8 cellular contexts compared by ENCODE assay signal in genomic region chr1:205354259-205354904, GRCh38. TPM values are rescaled to one million over a fixed set of nuclear protein-coding genes. Genes with fewer than 3 reads are reported as not detected.
DNase-seq lines count a peak whose midpoint lies in the region; TF ChIP-seq lines count a peak whose summit lies in the region.

No MANE protein-coding gene starts in this region.

- H3K36me3 ChIP-seq in BJ (ENCODE audit: control insufficient read depth, insufficient read depth, low read length) (no peaks in the 10 kb centered on the region), OCI-LY3 (replicated peaks; ENCODE audit: low read depth, low read length) (no peaks in the 10 kb centered on the region), uterus (no peaks in the 10 kb centered on the region)

- H3K4me1 ChIP-seq in OCI-LY3 (ENCODE audit: low read length) (peaks cover 10% of the 10 kb centered on the region), uterus (no peaks in the 10 kb centered on the region)

- no peak for DNase-seq in BJ (ENCODE audit: low read depth)
- DNase-seq in HL-60 (ENCODE audit: low read depth in 1 of 2, low spot score in 1 of 2): peak; percentile 17 to 49
- DNase-seq in activated T-cell treated with anti-CD3 and anti-CD28 coated beads for 48 hours (ENCODE audit: low read depth): peak; percentile 23
- peak; percentile 50 for DNase-seq in fibroblast of gingiva (ENCODE audit: low read depth)
- peak in 29 of 56 donors; percentile 13 to 85 (median 47) for DNase-seq in nucleus accumbens (lab: John Stamatoyannopoulos, UW)
- peak; percentile 49 to 71 for DNase-seq in uterus
- DNase-seq in GM19238 (ENCODE audit: insufficient read length, low spot score): no peak

- H3K4me2 ChIP-seq in OCI-LY3 (ENCODE audit: low read length): no peak overlapping the region

- H3K27me3 ChIP-seq in BJ (ENCODE audit: control insufficient read depth, insufficient read depth, low read length) (peaks cover 29% of the 10 kb centered on the region), HL-60 (ENCODE audit: insufficient read depth, poor library complexity, severe bottlenecking) (peaks cover 12% of the 10 kb centered on the region), OCI-LY3 (ENCODE audit: low read depth, low read length) (peaks cover 21% of the 10 kb centered on the region), uterus (no peaks in the 10 kb centered on the region)

- no peak for TF ChIP-seq POLR2A in uterus (IDR thresholded peaks at IDR 0.05)

- H4K20me1 ChIP-seq in OCI-LY3 (ENCODE audit: insufficient read depth, low read length): no peaks in the 10 kb centered on the region

- POLR2A ChIA-PET in BJ (lab: Charles Lee): no interaction called here

- H3K9me3 ChIP-seq in OCI-LY3 (ENCODE audit: insufficient read depth, low read length) (no peaks in the 10 kb centered on the region), uterus (no peaks in the 10 kb centered on the region)

- no peak overlapping the region for H3K9ac ChIP-seq in OCI-LY3 (ENCODE audit: low read length)

- H3K79me2 ChIP-seq in OCI-LY3 (ENCODE audit: low read length): no peaks in the 10 kb centered on the region

- H3K27ac ChIP-seq in HL-60 (replicated peaks): no peak overlapping the region
- no peak overlapping the region for H3K27ac ChIP-seq in OCI-LY3 (ENCODE audit: low read length)
- H3K27ac ChIP-seq in uterus: no peak overlapping the region

- CTCF ChIA-PET in BJ (lab: Yijun Ruan, JAX): interaction anchor here (0.6 to 6.5 kb wide), 48 partner anchors 9 to 395 kb away, joined by 3 to 119 read pairs (median 5); partner anchors contain the start of gene CDK18

- no peak overlapping the region for H2AFZ ChIP-seq in OCI-LY3 (ENCODE audit: low read depth, low read length)

- H3K4me3 ChIP-seq in BJ (ENCODE audit: low read depth, low read length) (no peak overlapping the region), HL-60 (replicated peaks; ENCODE audit: insufficient read depth, low read length) (no peak overlapping the region), OCI-LY3 (ENCODE audit: low read length) (no peak overlapping the region), uterus (peak overlapping the region in 1 of 2 donors; percentile 41)

- intact Hi-C loops in uterus (cut with DNase I; ENCODE audit: low total_unique reads): no loop called here

- peak; percentile 88 for TF ChIP-seq CTCF in BJ (IDR thresholded peaks at IDR 0.05; ENCODE audit: insufficient read depth, low read depth, low read length)
- peak; percentile 63 for TF ChIP-seq CTCF in HL-60 (IDR thresholded peaks at IDR 0.05; ENCODE audit: insufficient read depth, low read length)
- TF ChIP-seq CTCF in OCI-LY3 (IDR thresholded peaks at IDR 0.05; ENCODE audit: low read depth, low read length): peak; percentile 86
- TF ChIP-seq CTCF in uterus (IDR thresholded peaks at IDR 0.05): peak; percentile 74 to 86 (median 78)

RNA-seq across cellular contexts. Expression of gene KLHDC8A, which starts 2.3 kb away (rescaled TPM):
- not detected in 2 replicates for polyA plus RNA-seq in BJ (2011; rRNA removed)
- 0.43 TPM in 1 of 2 replicates, not detected in the other for polyA minus RNA-seq in BJ (2011; rRNA and poly(A)+ RNA removed)
- total RNA-seq in uterus: 10 to 100 TPM in 1 of 4 donors, 1 to 10 TPM in 1, under 1 TPM in 1, not detected in 1; 0.88 to 14.1 (median 7.5) TPM

RNA-seq across cellular contexts. Expression of gene NUAK2, which starts 32.8 kb away (rescaled TPM):
- polyA plus RNA-seq in BJ (2011; rRNA removed): 3.4 and 5.8 TPM in 2 replicates
- 7.6 and 8.7 TPM in 2 replicates for polyA minus RNA-seq in BJ (2011; rRNA and poly(A)+ RNA removed)
- total RNA-seq in uterus: 1 to 10 TPM in 2 of 4 donors, under 1 TPM in 1, not detected in 1; 0.73 to 2.0 (median 1.5) TPM

Comparison
In these comparisons a context has a peak if more than half of its experiments do, and no peak if none do; other contexts are left out.
1. DNase-seq: peak in HL-60 (2 of 2), activated T-cell treated with anti-CD3 and anti-CD28 coated beads for 48 hours (single experiment), fibroblast of gingiva (single experiment), nucleus accumbens (29 of 56) and uterus (2 of 2); none in BJ (single experiment) and GM19238 (single experiment).
2. Peak in every context shown above with its lines, with median percentiles within 50 percentile points of each other: CTCF ChIP-seq.